Comparison of ENCODE assay signal across 12 cellular contexts in the genomic region with DNA sequence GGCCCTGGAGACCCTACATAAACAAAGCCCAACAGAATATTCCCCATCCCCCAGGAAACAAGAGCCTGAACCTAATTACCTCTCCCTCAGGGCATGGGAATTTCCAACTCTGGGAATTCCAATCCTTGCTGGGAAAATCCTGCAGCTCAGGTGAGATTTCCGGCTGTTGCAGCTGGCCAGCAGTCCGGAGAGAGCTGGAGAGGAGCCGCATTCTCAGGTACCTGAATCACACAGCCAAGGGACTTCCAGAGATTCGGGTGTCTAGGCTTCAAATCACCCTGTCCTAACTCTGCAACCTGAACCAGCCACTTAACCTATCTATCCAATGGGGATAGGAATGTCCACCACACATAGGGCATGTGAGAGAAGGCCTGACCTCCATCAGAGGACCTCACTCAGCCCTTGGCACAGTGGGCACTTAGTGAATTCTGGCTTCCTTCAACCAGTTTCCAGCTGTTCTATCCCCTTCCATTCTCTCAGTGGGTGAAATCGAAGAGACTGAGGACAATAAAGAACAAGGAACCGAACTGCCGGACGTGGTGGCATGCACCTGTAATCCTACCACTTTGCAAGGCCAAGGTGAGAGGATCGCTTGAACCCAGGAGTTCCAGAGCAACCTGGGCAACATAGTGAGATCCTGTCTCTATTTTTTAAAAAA. TPM values are rescaled to one million over a fixed set of nuclear protein-coding genes. Genes with fewer than 3 reads are reported as not detected.
DNase-seq lines count a peak whose midpoint lies in the region; ATAC-seq and TF ChIP-seq lines count a peak whose summit lies in the region.
"Had no signal": no experiment of that assay in that cellular context is flagged by ENCODE, and none has a peak within 500 bp of the region (broad histone marks: within the 10 kb centered on the region; RNA-seq: fewer than 3 reads in every experiment).

No MANE protein-coding gene starts in this region.

- intact Hi-C loops in tibial artery (cut with DNase I; ENCODE audit: low total_unique reads): no loop called here
- intact Hi-C loops in sciatic nerve (cut with DNase I): no loop called here
- intact Hi-C loops in esophagus squamous epithelium (cut with DNase I): no loop called here

- no peaks in the 10 kb centered on the region for H3K36me3 ChIP-seq in tibial artery
- H3K36me3 ChIP-seq in esophagus squamous epithelium: no peaks in the 10 kb centered on the region

- no peak overlapping the region for H3K27ac ChIP-seq in tibial artery
- H3K27ac ChIP-seq in esophagus squamous epithelium: no peak overlapping the region

- H3K4me3 ChIP-seq in GM12864 (ENCODE audit: low read depth, low read length) (peak overlapping the region; percentile 79), tibial artery (no peak overlapping the region), esophagus squamous epithelium (no peak overlapping the region)

- H3K36me3 Mint-ChIP-seq in IgD-negative memory B cell (peaks cover 10% of the 10 kb centered on the region), naive B cell (peaks cover 6 to 26% of the 10 kb centered on the region in 2 donors)
- peaks cover 39% of the 10 kb centered on the region for H3K36me3 Mint-ChIP-seq in activated naive CD4-positive, alpha-beta T cell treated with anti-CD3 and anti-CD28 coated beads, Interleukin-2, amount 50 U/mL, for 24 hours

- no peak for ATAC-seq in naive B cell (ENCODE audit: low read depth in 2 of 2)
- ATAC-seq in GM19035 (IDR thresholded peaks at IDR 0.05; ENCODE audit: unreplicated experiment): no peak
- no peak for ATAC-seq in sciatic nerve

- 60 to 76% methylated on average over 8 of the region's 9 CpGs for WGBS in esophagus squamous epithelium, 2 donors

- H3K4me1 Mint-ChIP-seq in IgD-negative memory B cell: peaks cover 41 to 57% (median 53%) of the 10 kb centered on the region in 3 donors
- peaks cover 77% of the 10 kb centered on the region for H3K4me1 Mint-ChIP-seq in activated naive CD4-positive, alpha-beta T cell treated with anti-CD3 and anti-CD28 coated beads, Interleukin-2, amount 50 U/mL, for 24 hours
- peaks cover 80 to 89% (median 84%) of the 10 kb centered on the region in 3 donors for H3K4me1 Mint-ChIP-seq in naive B cell

- H3K27me3 ChIP-seq in tibial artery: peaks cover 0 to 11% of the 10 kb centered on the region in 2 donors
- H3K27me3 ChIP-seq in esophagus squamous epithelium: peaks cover 0 to 15% (median 0%) of the 10 kb centered on the region in 4 donors

- H3K9me3 ChIP-seq in tibial artery (no peaks in the 10 kb centered on the region), esophagus squamous epithelium (no peaks in the 10 kb centered on the region)

- TF ChIP-seq CTCF in GM12864 (IDR thresholded peaks at IDR 0.05; ENCODE audit: low read depth, low read length, missing control alignments): no peak
- TF ChIP-seq CTCF in tibial artery (IDR thresholded peaks at IDR 0.05): no peak
- no peak for TF ChIP-seq CTCF in esophagus squamous epithelium (IDR thresholded peaks at IDR 0.05)

- H3K4me1 ChIP-seq in tibial artery (peaks cover 0 to 16% (median 11%) of the 10 kb centered on the region in 4 donors), esophagus squamous epithelium (peaks cover 16 to 37% (median 18%) of the 10 kb centered on the region in 3 donors)

- H3K4me3 Mint-ChIP-seq in IgD-negative memory B cell (peak overlapping the region; percentile 93 to 100 (median 98)), naive B cell (peak overlapping the region; percentile 75 to 100 (median 99))
- peak overlapping the region; percentile 93 for H3K4me3 Mint-ChIP-seq in activated naive CD4-positive, alpha-beta T cell treated with anti-CD3 and anti-CD28 coated beads, Interleukin-2, amount 50 U/mL, for 24 hours

- peaks cover 1% of the 10 kb centered on the region for H3K27me3 Mint-ChIP-seq in IgD-negative memory B cell
- H3K27me3 Mint-ChIP-seq in activated naive CD4-positive, alpha-beta T cell treated with anti-CD3 and anti-CD28 coated beads, Interleukin-2, amount 50 U/mL, for 24 hours: no peaks in the 10 kb centered on the region
- no peaks in the 10 kb centered on the region for H3K27me3 Mint-ChIP-seq in naive B cell

- peak overlapping the region; percentile 90 to 100 (median 96) for H3K27ac Mint-ChIP-seq in IgD-negative memory B cell
- H3K27ac Mint-ChIP-seq in activated naive CD4-positive, alpha-beta T cell treated with anti-CD3 and anti-CD28 coated beads, Interleukin-2, amount 50 U/mL, for 24 hours: peak overlapping the region; percentile 83
- H3K27ac Mint-ChIP-seq in naive B cell: peak overlapping the region; percentile 72 to 96 (median 90)

- H3K9me3 Mint-ChIP-seq in IgD-negative memory B cell (no peaks in the 10 kb centered on the region), naive B cell (no peaks in the 10 kb centered on the region)
- H3K9me3 Mint-ChIP-seq in activated naive CD4-positive, alpha-beta T cell treated with anti-CD3 and anti-CD28 coated beads, Interleukin-2, amount 50 U/mL, for 24 hours: no peaks in the 10 kb centered on the region

- TF ChIP-seq POLR2A in esophagus squamous epithelium (IDR thresholded peaks at IDR 0.05): no peak

- DNase-seq in GM12864 (ENCODE audit: low read depth): no peak
- no peak for DNase-seq in naive B cell
- DNase-seq in tibial artery: no peak
- no peak for DNase-seq in sciatic nerve (ENCODE audit: low spot score)
- no peak for DNase-seq in esophagus squamous epithelium (lab: John Stamatoyannopoulos, UW)
- DNase-seq: central memory CD4-positive, alpha-beta T cell; glutamatergic neuron; NCI-H1105 treated with DMSO at 0.1 percent for 48 hours; OCI-M1 had no signal

RNA-seq across cellular contexts. Expression of a gene that starts 3.2 kb away (rescaled TPM):
- polyA plus RNA-seq in IgD-negative memory B cell (6.4 TPM), naive B cell (ENCODE audit: low read depth in 6 of 6) (1 to 10 TPM; 1.1 to 5.2 (median 2.6) TPM)
- total RNA-seq in sciatic nerve (0.40 TPM), esophagus squamous epithelium (under 1 TPM in 3 of 4 donors, not detected in 1; 0.27 to 0.95 (median 0.61) TPM)

RNA-seq across cellular contexts. Expression of a gene that starts 3.6 kb away (rescaled TPM):
- 2,767 TPM for polyA plus RNA-seq in IgD-negative memory B cell
- 1,000 to 10,000 TPM; 1,940 to 3,141 (median 2,206) TPM for polyA plus RNA-seq in naive B cell (ENCODE audit: low read depth in 6 of 6)
- total RNA-seq in sciatic nerve: 4.0 TPM
- 1 to 10 TPM in 2 of 4 donors, under 1 TPM in 2; 0.53 to 2.3 (median 1.1) TPM for total RNA-seq in esophagus squamous epithelium

RNA-seq across cellular contexts. Expression of a gene that starts 6.5 kb away (rescaled TPM):
- 16.3 TPM for polyA plus RNA-seq in IgD-negative memory B cell
- polyA plus RNA-seq in naive B cell (ENCODE audit: low read depth in 6 of 6): 10 to 100 TPM in 5 of 6 donors, 1 to 10 TPM in 1; 6.6 to 26.0 (median 19.4) TPM
- 0.27 TPM for total RNA-seq in sciatic nerve
- total RNA-seq in esophagus squamous epithelium: not detected

RNA-seq across cellular contexts. Expression of a gene that starts 7.5 kb away (rescaled TPM):
- polyA plus RNA-seq in IgD-negative memory B cell: 20.5 TPM
- 10 to 100 TPM; 28.2 to 78.2 (median 35.2) TPM for polyA plus RNA-seq in naive B cell (ENCODE audit: low read depth in 6 of 6)
- total RNA-seq in sciatic nerve: 17.7 TPM
- total RNA-seq in esophagus squamous epithelium: 10 to 100 TPM in 1 of 4 donors, 1 to 10 TPM in 1, under 1 TPM in 1, not detected in 1; 0.49 to 50.4 (median 5.1) TPM

RNA-seq across cellular contexts. Expression of a gene that starts 14.2 kb away (rescaled TPM):
- polyA plus RNA-seq in IgD-negative memory B cell: 140 TPM
- polyA plus RNA-seq in naive B cell (ENCODE audit: low read depth in 6 of 6): 100 to 1,000 TPM in 5 of 6 donors, 10 to 100 TPM in 1; 84.4 to 158 (median 108) TPM
- 1.1 TPM for total RNA-seq in sciatic nerve
- total RNA-seq in esophagus squamous epithelium: not detected
